In the genomic region with DNA sequence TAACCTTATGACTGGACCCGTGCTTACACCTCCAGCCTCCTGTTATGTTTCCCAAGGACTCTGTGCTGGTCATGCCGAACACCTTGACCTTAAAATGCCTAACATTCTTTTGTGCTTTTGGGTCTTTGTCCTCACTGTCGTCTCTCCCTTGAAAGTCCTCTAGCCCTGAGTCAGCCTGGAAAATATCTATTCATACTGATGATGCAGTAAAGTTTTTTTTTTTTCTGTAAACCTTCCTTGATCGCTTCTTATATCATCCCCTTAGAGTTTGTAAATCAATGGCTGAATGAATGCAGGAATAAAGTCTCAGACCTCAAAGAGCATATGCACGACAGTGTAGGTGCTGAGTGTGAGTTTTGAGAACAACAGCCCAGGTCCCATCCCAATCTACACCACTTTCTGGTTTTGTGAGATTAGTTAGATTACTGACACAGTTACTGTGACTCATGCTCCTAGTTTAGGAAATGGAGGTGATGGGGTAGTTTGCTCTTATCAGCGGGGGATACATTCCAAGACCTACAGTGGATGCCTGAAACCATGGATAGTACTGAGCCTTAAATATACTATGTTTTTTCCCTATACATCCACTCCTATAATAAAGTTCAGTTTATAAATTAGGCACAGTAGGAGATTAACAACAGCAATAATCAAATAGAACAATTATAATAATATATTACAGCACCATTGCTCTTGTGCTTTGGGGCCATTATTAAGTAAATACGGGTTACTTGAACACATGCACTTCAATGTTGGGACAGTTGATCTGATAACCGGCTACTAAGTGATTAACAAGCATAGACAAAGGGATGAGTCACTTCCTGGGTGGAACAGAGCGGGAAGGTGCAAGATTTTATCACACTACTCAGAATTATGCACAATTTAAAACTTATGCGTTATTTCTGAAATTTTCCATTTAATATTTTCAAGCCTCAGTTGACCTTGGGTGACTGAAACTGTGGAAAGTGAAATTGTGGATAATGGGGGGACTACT, we compare ENCODE assay signal across 11 cellular contexts. TPM values are rescaled to one million over a fixed set of nuclear protein-coding genes. Genes with fewer than 3 reads are reported as not detected.
A peak's percentile ranks its signal among the peaks of the same experiment; 100 is the strongest.
DNase-seq lines count a peak whose midpoint lies in the region; ATAC-seq and TF ChIP-seq lines count a peak whose summit lies in the region.
"Had no signal": no experiment of that assay in that cellular context is flagged by ENCODE, and none has a peak within 500 bp of the region (broad histone marks: within the 10 kb centered on the region; RNA-seq: fewer than 3 reads in every experiment).

No MANE protein-coding gene starts in this region.

- peak; percentile 82 to 85 for ATAC-seq in activated naive CD4-positive, alpha-beta T cell treated with anti-CD3 and anti-CD28 coated beads, Interleukin-2, amount 50 U/mL, for 72 hours
- peak; percentile 83 for ATAC-seq in stimulated activated naive CD8-positive, alpha-beta T cell treated with anti-CD3 and anti-CD28 coated beads, Interleukin-15, Interleukin-2, amounts not matched to agents 100 U/mL and 50 U/mL, for 24 hours
- ATAC-seq in GM19395 (IDR thresholded peaks at IDR 0.05; ENCODE audit: unreplicated experiment) = no peak

- DNase-seq in activated naive CD4-positive, alpha-beta T cell treated with anti-CD3 and anti-CD28 coated beads, Interleukin-2, amount 50 U/mL, for 72 hours (ENCODE audit: low spot score in 2 of 2) = no peak
- DNase-seq in activated naive CD4-positive, alpha-beta T cell (lab: John Stamatoyannopoulos, UW) = no peak
- DNase-seq in RPMI7951 (ENCODE audit: low read depth) (peak; percentile 55), endodermal cell (peak; percentile 50), NOMO-1 treated with dmso at 0.1 percent for 144 hours (lab: John Stamatoyannopoulos, UW; ENCODE audit: unreplicated experiment) (no peak), testis (no peak)
- peak; percentile 7 for DNase-seq in stimulated activated naive CD8-positive, alpha-beta T cell treated with anti-CD3 and anti-CD28 coated beads, Interleukin-15, Interleukin-2, amounts not matched to agents 100 U/mL and 50 U/mL, for 24 hours
- DNase-seq: NCI-H1092 treated with DMSO at 0.1 percent for 48 hours, uterus had no signal

- peaks cover 7% of the 10 kb centered on the region for H3K4me1 Mint-ChIP-seq in endodermal cell

- H3K4me3 Mint-ChIP-seq in endodermal cell = no peak overlapping the region

- H3K4me3 ChIP-seq in endodermal cell (ENCODE audit: low read length) (no peak overlapping the region), testis (no peak overlapping the region)
- H3K4me3 ChIP-seq: SJSA1, uterus had no signal

- H3K27me3 ChIP-seq in endodermal cell (ENCODE audit: control insufficient read depth, insufficient read depth, low read length, poor library complexity, severe bottlenecking) = no peaks in the 10 kb centered on the region
- no peaks in the 10 kb centered on the region for H3K27me3 ChIP-seq in testis
- H3K27me3 ChIP-seq: uterus had no signal

- no peaks in the 10 kb centered on the region for H3K9me3 Mint-ChIP-seq in activated naive CD4-positive, alpha-beta T cell treated with anti-CD3 and anti-CD28 coated beads, Interleukin-2, amount 50 U/mL, for 72 hours
- H3K9me3 Mint-ChIP-seq in endodermal cell = no peaks in the 10 kb centered on the region

- H3K9me3 ChIP-seq in endodermal cell (ENCODE audit: control insufficient read depth, low read length) = no peaks in the 10 kb centered on the region
- H3K9me3 ChIP-seq in testis = no peaks in the 10 kb centered on the region
- H3K9me3 ChIP-seq: SJSA1, uterus had no signal

- no peaks in the 10 kb centered on the region for H3K36me3 Mint-ChIP-seq in activated naive CD4-positive, alpha-beta T cell treated with anti-CD3 and anti-CD28 coated beads, Interleukin-2, amount 50 U/mL, for 72 hours
- no peaks in the 10 kb centered on the region for H3K36me3 Mint-ChIP-seq in endodermal cell (ENCODE audit: low read depth)

- H3K36me3 ChIP-seq in endodermal cell (ENCODE audit: control insufficient read depth, insufficient read depth, low read length) (no peaks in the 10 kb centered on the region), testis (ENCODE audit: low read depth, missing control alignments) (no peaks in the 10 kb centered on the region)
- H3K36me3 ChIP-seq: SJSA1, uterus had no signal

- H3K27ac ChIP-seq in endodermal cell (ENCODE audit: low read depth, low read length) = no peak overlapping the region
- no peak overlapping the region for H3K27ac ChIP-seq in testis
- H3K27ac ChIP-seq: SJSA1, uterus had no signal

- intact Hi-C loops in testis (cut with DNase I; ENCODE audit: low total_unique reads) = no loop called here

- H3K9ac ChIP-seq in endodermal cell (ENCODE audit: extremely low read depth, low read length, poor library complexity, severe bottlenecking) = no peak overlapping the region

- H3K27ac Mint-ChIP-seq in activated naive CD4-positive, alpha-beta T cell treated with anti-CD3 and anti-CD28 coated beads, Interleukin-2, amount 50 U/mL, for 72 hours = peak overlapping the region in 1 of 2 donors; percentile 66
- H3K27ac Mint-ChIP-seq in endodermal cell = peak overlapping the region; percentile 56

- TF ChIP-seq CTCF in endodermal cell (conservative IDR thresholded peaks at IDR 0.05) (no peak), testis (IDR thresholded peaks at IDR 0.05) (no peak)

- WGBS in endodermal cell (ENCODE audit: insufficient coverage in 1 of 2, insufficient read length in 1 of 2), 2 experiments = 84 to 90% methylated on average over 4 to 9 of the region's 10 CpGs
- WGBS in testis, 2 donors = 74% methylated on average over 10 of the region's 10 CpGs

- no peak for TF ChIP-seq POLR2A in testis (IDR thresholded peaks at IDR 0.05)

- H3K4me1 ChIP-seq in endodermal cell (ENCODE audit: control insufficient read depth, insufficient read depth, low read length) (no peaks in the 10 kb centered on the region), testis (no peaks in the 10 kb centered on the region)
- H3K4me1 ChIP-seq: uterus had no signal

- H3K27me3 Mint-ChIP-seq in endodermal cell (ENCODE audit: insufficient read depth) = no peaks in the 10 kb centered on the region

RNA-seq across cellular contexts. Expression of a gene that starts 8.5 kb away (rescaled TPM):
- not detected for total RNA-seq in activated naive CD4-positive, alpha-beta T cell treated with anti-CD3 and anti-CD28 coated beads, Interleukin-2, amount 50 U/mL, for 72 hours
- 0.29 TPM in 1 of 2 replicates, not detected in the other for total RNA-seq in RPMI7951 (2014; rRNA removed; shearing (Covaris generic))
- not detected for total RNA-seq in endodermal cell
- not detected for polyA plus RNA-seq in endodermal cell (2013, experiment 1 of 2)
- not detected for polyA plus RNA-seq in endodermal cell (2013, experiment 2 of 2)
- total RNA-seq in testis = 1 to 10 TPM; 1.6 to 4.3 TPM
- 1.1 TPM for polyA plus RNA-seq in testis (ENCODE audit: insufficient read depth, low read depth, low replicate concordance)
- total RNA-seq: SJSA1, uterus had no signal

RNA-seq across cellular contexts. Expression of a gene that starts 12.4 kb away (rescaled TPM):
- not detected for total RNA-seq in activated naive CD4-positive, alpha-beta T cell treated with anti-CD3 and anti-CD28 coated beads, Interleukin-2, amount 50 U/mL, for 72 hours
- not detected in 2 replicates for total RNA-seq in RPMI7951 (2014; rRNA removed; shearing (Covaris generic))
- total RNA-seq in endodermal cell (not detected), testis (under 1 TPM in 1 of 2 donors, not detected in 1; 0.37 TPM)
- not detected for polyA plus RNA-seq in endodermal cell (2013, experiment 1 of 2)
- not detected for polyA plus RNA-seq in endodermal cell (2013, experiment 2 of 2)
- polyA plus RNA-seq in testis (ENCODE audit: insufficient read depth, low read depth, low replicate concordance) = 0.54 TPM
- total RNA-seq: SJSA1, uterus had no signal

RNA-seq across cellular contexts. Expression of a gene that starts 20.8 kb away (rescaled TPM):
- not detected for total RNA-seq in activated naive CD4-positive, alpha-beta T cell treated with anti-CD3 and anti-CD28 coated beads, Interleukin-2, amount 50 U/mL, for 72 hours
- total RNA-seq in RPMI7951 (2014; rRNA removed; shearing (Covaris generic)) = not detected in 2 replicates
- not detected for total RNA-seq in endodermal cell
- polyA plus RNA-seq in endodermal cell (2013, experiment 1 of 2) = not detected
- not detected for polyA plus RNA-seq in endodermal cell (2013, experiment 2 of 2)
- not detected for total RNA-seq in testis
- 0.83 TPM for polyA plus RNA-seq in testis (ENCODE audit: insufficient read depth, low read depth, low replicate concordance)
- total RNA-seq: SJSA1, uterus had no signal

RNA-seq across cellular contexts. Expression of a gene that starts 47.2 kb away (rescaled TPM):
- 10 to 100 TPM; 67.9 to 94.2 TPM for total RNA-seq in activated naive CD4-positive, alpha-beta T cell treated with anti-CD3 and anti-CD28 coated beads, Interleukin-2, amount 50 U/mL, for 72 hours
- total RNA-seq in RPMI7951 (2014; rRNA removed; shearing (Covaris generic)) = 60.8 and 76.6 TPM in 2 replicates
- total RNA-seq in endodermal cell (10 to 100 TPM; 52.8 to 58.4 TPM), testis (100 to 1,000 TPM in 1 of 2 donors, 10 to 100 TPM in 1; 87.9 to 103 TPM)
- 48.9 TPM for polyA plus RNA-seq in endodermal cell (2013, experiment 1 of 2)
- 41.5 TPM for polyA plus RNA-seq in endodermal cell (2013, experiment 2 of 2)
- 65.8 TPM for polyA plus RNA-seq in testis (ENCODE audit: insufficient read depth, low read depth, low replicate concordance)

Comparison
In these comparisons a context has a peak if more than half of its experiments do, and no peak if none do; other contexts are left out.
1. DNase-seq: peak in RPMI7951 (single experiment), endodermal cell (single experiment) and stimulated activated naive CD8-positive, alpha-beta T cell treated with anti-CD3 and anti-CD28 coated beads, Interleukin-15, Interleukin-2, amounts not matched to agents 100 U/mL and 50 U/mL, for 24 hours (single experiment); none in activated naive CD4-positive, alpha-beta T cell treated with anti-CD3 and anti-CD28 coated beads, Interleukin-2, amount 50 U/mL, for 72 hours (0 of 2), activated naive CD4-positive, alpha-beta T cell (0 of 4), NOMO-1 treated with dmso at 0.1 percent for 144 hours (single experiment) and testis (single experiment).